Comparison of ENCODE assay signal across 8 cellular contexts in genomic region chr19:6811906-6812305, GRCh38. TPM values are rescaled to one million over a fixed set of nuclear protein-coding genes. Genes with fewer than 3 reads are reported as not detected.
DNase-seq lines count a peak whose midpoint lies in the region; ATAC-seq, FAIRE-seq and TF ChIP-seq lines count a peak whose summit lies in the region.

No MANE protein-coding gene starts in this region.

- intact Hi-C loops in CD4-positive, alpha-beta T cell (cut with DNase I, micrococcal nuclease) = no loop called here
- intact Hi-C loops in lower leg skin (cut with DNase I; ENCODE audit: low total_unique reads) = no loop called here

- H3K27ac ChIP-seq in CD4-positive, alpha-beta T cell (ENCODE audit: low read depth, low read length) = no peak overlapping the region

- H3K36me3 Mint-ChIP-seq in CD4-positive, alpha-beta T cell (ENCODE audit: low read depth) = peaks cover 66% of the 10 kb centered on the region
- peaks cover 37% of the 10 kb centered on the region for H3K36me3 Mint-ChIP-seq in WTC11

- no peak overlapping the region for H3K4me3 ChIP-seq in kidney epithelial cell (ENCODE audit: low read depth, low read length)
- no peak overlapping the region for H3K4me3 ChIP-seq in lower leg skin (ENCODE audit: low read depth, poor library complexity, severe bottlenecking)

- peak overlapping the region; percentile 86 for H3K27ac Mint-ChIP-seq in CD4-positive, alpha-beta T cell
- no peak overlapping the region for H3K27ac Mint-ChIP-seq in WTC11

- no peaks in the 10 kb centered on the region for H3K27me3 Mint-ChIP-seq in CD4-positive, alpha-beta T cell
- H3K27me3 Mint-ChIP-seq in WTC11 (ENCODE audit: low read depth) = peaks cover 5% of the 10 kb centered on the region

- WGBS in lower leg skin, 2 donors = 42 to 45% methylated on average over 2 of the region's 2 CpGs

- H3K9me3 ChIP-seq in CD4-positive, alpha-beta T cell (ENCODE audit: control insufficient read depth, low read length) = no peaks in the 10 kb centered on the region

- peaks cover 79% of the 10 kb centered on the region for H3K4me1 Mint-ChIP-seq in CD4-positive, alpha-beta T cell (ENCODE audit: low read depth)
- H3K4me1 Mint-ChIP-seq in WTC11 = no peaks in the 10 kb centered on the region

- peaks cover 2% of the 10 kb centered on the region for H3K9me3 Mint-ChIP-seq in CD4-positive, alpha-beta T cell
- peaks cover 65% of the 10 kb centered on the region for H3K9me3 Mint-ChIP-seq in WTC11

- FAIRE-seq in HTR-8/SVneo (lab: Jason Lieb, UNC) = peak; percentile 80

- H3K36me3 ChIP-seq in kidney epithelial cell (ENCODE audit: control insufficient read depth, insufficient read depth, low read length) = no peaks in the 10 kb centered on the region

- TF ChIP-seq CTCF in CD4-positive, alpha-beta T cell (IDR thresholded peaks at IDR 0.05) = no peak
- TF ChIP-seq CTCF in WTC11 (IDR thresholded peaks at IDR 0.05) = no peak
- TF ChIP-seq CTCF in kidney epithelial cell (IDR thresholded peaks at IDR 0.05; ENCODE audit: insufficient read depth, low read length, poor library complexity, severe bottlenecking) = no peak
- TF ChIP-seq CTCF in lower leg skin (IDR thresholded peaks at IDR 0.05) = no peak

- CTCF ChIA-PET in CD4-positive, alpha-beta T cell (lab: Charles Lee) = interaction anchor here (3.1 kb wide), 1 partner anchor 9 kb away, joined by 18 read pairs; no protein-coding TSS in a partner anchor
- CTCF ChIA-PET in WTC11 (lab: Charles Lee) = interaction anchor here (1.6 kb wide), 1 partner anchor 52 kb away, joined by 5 read pairs; no protein-coding TSS in a partner anchor

- H3K4me3 Mint-ChIP-seq in CD4-positive, alpha-beta T cell = peak overlapping the region; percentile 26
- no peak overlapping the region for H3K4me3 Mint-ChIP-seq in WTC11

- POLR2A ChIA-PET in CD4-positive, alpha-beta T cell (lab: Charles Lee) = interaction anchor here (2.8 kb wide), 2 partner anchors 11 to 39 kb away, joined by 20 to 30 read pairs; partner anchors contain the start of gene VAV1
- POLR2A ChIA-PET in WTC11 (lab: Charles Lee) = no interaction called here

- TF ChIP-seq POLR2A in lower leg skin (IDR thresholded peaks at IDR 0.05) = no peak

- DNase-seq in CD4-positive, alpha-beta T cell = no peak
- DNase-seq in HTR-8/SVneo (ENCODE audit: insufficient read length, low spot score) = peak; percentile 74
- DNase-seq in WTC11 (ENCODE audit: low spot score) = no peak
- DNase-seq in kidney epithelial cell (ENCODE audit: low read depth) = peak; percentile 5
- DNase-seq in iPS-NIHi11 (ENCODE audit: low spot score) = no peak
- no peak for DNase-seq in lower leg skin (ENCODE audit: low spot score in 2 of 2)
- DNase-seq in HuH-7.5 (ENCODE audit: low spot score) = no peak

- no peaks in the 10 kb centered on the region for H3K27me3 ChIP-seq in CD4-positive, alpha-beta T cell (ENCODE audit: control insufficient read depth, insufficient read depth, low read length)
- no peaks in the 10 kb centered on the region for H3K27me3 ChIP-seq in kidney epithelial cell (ENCODE audit: control insufficient read depth, insufficient read depth, low read length)

- no peak for ATAC-seq in CD4-positive, alpha-beta T cell (ENCODE audit: poor library complexity)
- ATAC-seq in WTC11 (no peak), GM18502 (IDR thresholded peaks at IDR 0.05; ENCODE audit: poor library complexity, unreplicated experiment) (no peak)

TF ChIP-seq in WTC11, 78 proteins besides CTCF, POLR2A, EP300 and RAD21:
- TF ChIP-seq USF1 (CRISPR knock-in tag; IDR thresholded peaks at IDR 0.05) (peak; percentile 46; the same call in 1 of the 2 replicates), CREB1 (CRISPR knock-in tag; IDR thresholded peaks at IDR 0.05) (no peak), TP53 (CRISPR knock-in tag; IDR thresholded peaks at IDR 0.05) (no peak), PRRX2 (CRISPR knock-in tag; IDR thresholded peaks at IDR 0.05) (no peak), ATF6 (CRISPR knock-in tag; IDR thresholded peaks at IDR 0.05) (no peak)

RNA-seq across cellular contexts. Expression of gene VAV1, which starts 39.4 kb away (rescaled TPM):
- 10 to 100 TPM; 70.0 to 70.1 TPM for total RNA-seq in CD4-positive, alpha-beta T cell
- 0.73 to 0.83 TPM (median 0.80 TPM) in 3 replicates for total RNA-seq in WTC11 (2021)
- 0.27 and 0.50 TPM in 2 replicates for total RNA-seq in kidney epithelial cell
- 1 to 10 TPM; 1.0 to 2.0 (median 1.4) TPM for total RNA-seq in lower leg skin

RNA-seq across cellular contexts. Expression of gene SH2D3A, which starts 44.7 kb away (rescaled TPM):
- 10 to 100 TPM; 39.2 to 41.3 TPM for total RNA-seq in CD4-positive, alpha-beta T cell
- 25.1 to 30.3 TPM (median 26.7 TPM) in 3 replicates for total RNA-seq in WTC11 (2021)
- 40.0 and 45.8 TPM in 2 replicates for total RNA-seq in kidney epithelial cell
- total RNA-seq in lower leg skin = 100 to 1,000 TPM in 1 of 4 donors, 10 to 100 TPM in 3; 53.0 to 142 (median 62.3) TPM

Comparison
In these comparisons a context has a peak if more than half of its experiments do, and no peak if none do; other contexts are left out.
1. DNase-seq: peak in HTR-8/SVneo (single experiment) and kidney epithelial cell (single experiment); none in CD4-positive, alpha-beta T cell (0 of 10), WTC11 (single experiment), iPS-NIHi11 (single experiment), lower leg skin (0 of 2) and HuH-7.5 (single experiment).
2. RNA of gene VAV1, which starts 39.4 kb away (total RNA-seq): 70.0 to 70.1 TPM in CD4-positive, alpha-beta T cell; 1.0 to 2.0 TPM in lower leg skin, 0.73 to 0.83 TPM in WTC11 and 0.27 to 0.50 TPM in kidney epithelial cell; every median in the first group is over 10 times any median in the second.